ENCODE assay signal across 14 cellular contexts in genomic region chr21:35737899-35738341, GRCh38.
A peak's percentile ranks its signal among the peaks of the same experiment; 100 is the strongest.
DNase-seq lines count a peak whose midpoint lies in the region; ATAC-seq and TF ChIP-seq lines count a peak whose summit lies in the region.
"Had no signal": no experiment of that assay in that cellular context is flagged by ENCODE, and none has a peak within 500 bp of the region (broad histone marks: within the 10 kb centered on the region; RNA-seq: fewer than 3 reads in every experiment).

No MANE protein-coding gene starts in this region.

- WGBS in sigmoid colon, 2 donors, result 64 to 80% methylated on average over 6 of the region's 6 CpGs
- WGBS in esophagus muscularis mucosa, result 76% methylated on average over 6 of the region's 6 CpGs

- intact Hi-C loops in ascending aorta (cut with DNase I), result no loop called here
- intact Hi-C loops in left cardiac atrium (cut with DNase I), result no loop called here
- intact Hi-C loops in sigmoid colon (cut with DNase I), result no loop called here
- intact Hi-C loops in esophagus muscularis mucosa (cut with DNase I), result no loop called here
- intact Hi-C loops in vagina (cut with DNase I), result no loop called here

- H3K4me1 ChIP-seq in ascending aorta (peaks cover 4 to 12% of the 10 kb centered on the region in 2 donors), sigmoid colon (no peaks in the 10 kb centered on the region), esophagus muscularis mucosa (peaks cover 0 to 13% (median 12%) of the 10 kb centered on the region in 4 donors), vagina (peaks cover 15% of the 10 kb centered on the region)

- DNase-seq in GM04504 (ENCODE audit: low read depth), result peak; percentile 24
- DNase-seq in ascending aorta (ENCODE audit: low spot score in 2 of 2), result peak in 1 of 2 donors; percentile 71
- DNase-seq in left cardiac atrium, result peak; percentile 32
- peak; percentile 63 for DNase-seq in sigmoid colon
- no peak for DNase-seq in stimulated activated CD4-positive, alpha-beta T cell treated with anti-CD3 and anti-CD28 coated beads, Interleukin-2, amount 100 ng/mL, for 48 hours
- DNase-seq in esophagus muscularis mucosa (ENCODE audit: extremely low spot score), result no peak
- no peak for DNase-seq in effector CD4-positive, alpha-beta T cell
- DNase-seq in vagina (ENCODE audit: extremely low spot score in 2 of 2), result no peak
- DNase-seq: activated CD4-positive, alpha-beta T cell treated with anti-CD3 and anti-CD28 coated beads, Interleukin-2, amount 10 ng/mL, durations not matched to agents 7 days and 5 days; activated naive CD8-positive, alpha-beta T cell treated with anti-CD3 and anti-CD28 coated beads, Interleukin-2, amount 50 U/mL, for 24 hours; stimulated activated CD4-positive, alpha-beta T cell treated with anti-CD3 and anti-CD28 coated beads, Interleukin-2, amount 100 ng/mL, for 24 hours had no signal

- TF ChIP-seq CTCF in ascending aorta (IDR thresholded peaks at IDR 0.05) (no peak), sigmoid colon (IDR thresholded peaks at IDR 0.05) (no peak), esophagus muscularis mucosa (IDR thresholded peaks at IDR 0.05) (no peak), vagina (IDR thresholded peaks at IDR 0.05) (no peak)

- H3K27me3 ChIP-seq in ascending aorta, result no peaks in the 10 kb centered on the region
- no peaks in the 10 kb centered on the region for H3K27me3 ChIP-seq in sigmoid colon
- H3K27me3 ChIP-seq in esophagus muscularis mucosa, result peaks cover 0 to 3% (median 0%) of the 10 kb centered on the region in 4 donors
- no peaks in the 10 kb centered on the region for H3K27me3 ChIP-seq in vagina
- H3K27me3 ChIP-seq: foreskin keratinocyte, SJCRH30 had no signal

- H3K9me3 ChIP-seq in ascending aorta (peaks cover 0 to 9% of the 10 kb centered on the region in 2 donors), sigmoid colon (peaks cover 0 to 4% (median 4%) of the 10 kb centered on the region in 4 donors), esophagus muscularis mucosa (peaks cover 0 to 10% (median 4%) of the 10 kb centered on the region in 4 donors), vagina (no peaks in the 10 kb centered on the region)

- H3K27ac ChIP-seq in ascending aorta, result peak overlapping the region; percentile 2 to 22
- peak overlapping the region in 1 of 4 donors; percentile 31 for H3K27ac ChIP-seq in sigmoid colon
- H3K27ac ChIP-seq in esophagus muscularis mucosa (replicated peaks in 1 of 4), result no peak overlapping the region
- H3K27ac ChIP-seq in vagina, result no peak overlapping the region
- H3K27ac ChIP-seq: foreskin keratinocyte, SJCRH30 had no signal

- TF ChIP-seq EP300 in sigmoid colon (IDR thresholded peaks at IDR 0.05) (no peak), esophagus muscularis mucosa (IDR thresholded peaks at IDR 0.05) (no peak)

- TF ChIP-seq POLR2A in sigmoid colon (IDR thresholded peaks at IDR 0.05), result no peak
- no peak for TF ChIP-seq POLR2A in esophagus muscularis mucosa (IDR thresholded peaks at IDR 0.05; ENCODE audit: low read depth)
- no peak for TF ChIP-seq POLR2A in vagina (IDR thresholded peaks at IDR 0.05)

- H3K36me3 ChIP-seq in ascending aorta (no peaks in the 10 kb centered on the region), sigmoid colon (no peaks in the 10 kb centered on the region), esophagus muscularis mucosa (no peaks in the 10 kb centered on the region), vagina (no peaks in the 10 kb centered on the region)
- H3K36me3 ChIP-seq: SJCRH30, thoracic aorta had no signal

- peak; percentile 63 to 69 for ATAC-seq in left cardiac atrium
- ATAC-seq: activated naive CD8-positive, alpha-beta T cell treated with anti-CD3 and anti-CD28 coated beads, Interleukin-2, amount 50 U/mL, for 24 hours had no signal

- H3K4me3 ChIP-seq in ascending aorta, result no peak overlapping the region
- H3K4me3 ChIP-seq in sigmoid colon, result no peak overlapping the region
- H3K4me3 ChIP-seq in esophagus muscularis mucosa, result no peak overlapping the region
- H3K4me3 ChIP-seq in vagina, result no peak overlapping the region
- H3K4me3 ChIP-seq: SJCRH30, thoracic aorta had no signal

Comparison
In these comparisons a context has a peak if more than half of its experiments do, and no peak if none do; other contexts are left out.
1. DNase-seq: peak in GM04504 (single experiment), left cardiac atrium (single experiment) and sigmoid colon (single experiment); none in stimulated activated CD4-positive, alpha-beta T cell treated with anti-CD3 and anti-CD28 coated beads, Interleukin-2, amount 100 ng/mL, for 48 hours (0 of 2), esophagus muscularis mucosa (single experiment), effector CD4-positive, alpha-beta T cell (single experiment) and vagina (0 of 2).
2. H3K27ac ChIP-seq: peak in ascending aorta (2 of 2); none in esophagus muscularis mucosa (0 of 4) and vagina (single experiment).